Comparison of ENCODE assay signal across 25 cellular contexts in genomic region chr1:19493547-19493946, GRCh38.
"Had no signal": no experiment of that assay in that cellular context is flagged by ENCODE, and none has a peak within 500 bp of the region (broad histone marks: within the 10 kb centered on the region; RNA-seq: fewer than 3 reads in every experiment).

No MANE protein-coding gene starts in this region.

- H3K4me1 Mint-ChIP-seq: neural crest cell had no signal

- H3K27ac Mint-ChIP-seq: mesothelial cell of epicardium; natural killer cell treated with Interleukin-12 subunit alpha and Interleukin-12 subunit beta and Interleukin-15 and Interleukin-18, amount 100 ng/mL, for 72 hours had no signal

- H3K27ac ChIP-seq: coronary artery, foreskin keratinocyte, neutrophil, pancreas, thoracic aorta had no signal

- ATAC-seq: foreskin keratinocyte, mucosa of descending colon, pancreas, sciatic nerve had no signal

- H3K27me3 Mint-ChIP-seq: naive B cell had no signal

- H3K36me3 Mint-ChIP-seq: mesothelial cell of epicardium; naive B cell; natural killer cell treated with Interleukin-12 subunit alpha and Interleukin-12 subunit beta and Interleukin-15 and Interleukin-18, amount 100 ng/mL, for 72 hours had no signal

- H3K9me3 ChIP-seq: esophagus muscularis mucosa, mucosa of descending colon, neutrophil, pancreas, thoracic aorta, tibial nerve, upper lobe of left lung had no signal

- H3K4me1 ChIP-seq: foreskin keratinocyte, pancreas had no signal

- H3K4me3 ChIP-seq: coronary artery, esophagus muscularis mucosa, mucosa of descending colon, pancreas, smooth muscle cell, thoracic aorta, tibial nerve, upper lobe of left lung had no signal

- DNase-seq: dermis blood vessel endothelial cell; effector memory CD4-positive, alpha-beta T cell; foreskin keratinocyte; glutamatergic neuron; mesenchymal stem cell; mucosa of descending colon; naive B cell; pancreas; retina; stimulated activated CD4-positive, alpha-beta T cell treated with anti-CD3 and anti-CD28 coated beads, Interleukin-12 subunit alpha, Interleukin-12 subunit beta, amount 100 ng/mL, for 4 hours; stimulated activated CD4-positive, alpha-beta T cell treated with anti-CD3 and anti-CD28 coated beads, Interleukin-1b, Interleukin-23, amount 100 ng/mL, for 48 hours; stimulated activated CD4-positive, alpha-beta T cell treated with anti-CD3 and anti-CD28 coated beads, Interleukin-4, amount 100 ng/mL, for 1 hour; stimulated activated CD8-positive, alpha-beta memory T cell treated with anti-CD3 and anti-CD28 coated beads, Interleukin-4, amount 100 ng/mL, for 48 hours; stimulated activated naive CD4-positive, alpha-beta T cell treated with Interleukin-2 at 50 U/mL for 16 hours; upper lobe of left lung had no signal

- H3K36me3 ChIP-seq: esophagus muscularis mucosa, neutrophil, pancreas, thoracic aorta, tibial nerve, upper lobe of left lung had no signal

- H3K9me3 Mint-ChIP-seq: mesothelial cell of epicardium; naive B cell; natural killer cell treated with Interleukin-12 subunit alpha and Interleukin-12 subunit beta and Interleukin-15 and Interleukin-18, amount 100 ng/mL, for 72 hours; neural crest cell had no signal

- H3K27me3 ChIP-seq: esophagus muscularis mucosa, pancreas, tibial nerve, upper lobe of left lung had no signal

- H3K4me3 Mint-ChIP-seq: mesothelial cell of epicardium; naive B cell; natural killer cell treated with Interleukin-12 subunit alpha and Interleukin-12 subunit beta and Interleukin-15 and Interleukin-18, amount 100 ng/mL, for 72 hours; neural crest cell had no signal
